In the genomic region with DNA sequence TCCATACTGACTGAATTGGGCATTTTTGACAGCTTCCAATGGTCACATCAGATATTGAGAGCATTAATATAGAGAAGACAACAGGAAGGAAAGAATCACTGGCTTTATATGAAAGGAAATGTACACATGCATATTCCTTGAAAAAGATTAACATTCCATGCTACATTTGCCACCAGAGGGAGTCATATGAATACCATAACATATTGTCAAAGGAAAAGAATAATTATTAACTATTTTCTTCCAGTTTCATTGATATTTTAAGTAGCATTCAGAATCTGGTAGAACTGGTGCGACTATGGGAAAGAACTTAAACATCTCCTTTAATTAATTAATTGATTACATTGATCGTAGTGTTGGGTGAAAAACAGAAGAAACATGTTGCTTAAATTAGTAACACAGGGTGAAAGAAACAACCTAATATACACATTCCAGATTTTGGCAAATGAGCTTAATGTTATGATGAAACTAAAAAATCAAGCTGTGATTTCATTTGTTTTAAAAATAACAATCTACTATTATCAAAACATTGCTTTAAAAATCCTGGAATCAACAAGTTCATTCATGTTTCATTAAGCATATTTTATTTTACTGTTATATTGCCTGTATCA, we compare ENCODE assay signal across 8 cellular contexts.
A peak's percentile ranks its signal among the peaks of the same experiment; 100 is the strongest.
DNase-seq lines count a peak whose midpoint lies in the region; ATAC-seq, FAIRE-seq and TF ChIP-seq lines count a peak whose summit lies in the region.

No MANE protein-coding gene starts in this region.

- intact Hi-C loops in kidney (cut with DNase I) (no loop called here), gastrocnemius medialis (cut with DNase I; ENCODE audit: low total_unique reads) (no loop called here)

- peak overlapping the region; percentile 8; the same call in 1 of the 2 replicates for H3K27ac ChIP-seq in VCaP
- H3K27ac ChIP-seq in kidney (ENCODE audit: low read depth in 2 of 2, low read length in 2 of 2) = no peak overlapping the region
- H3K27ac ChIP-seq in gastrocnemius medialis = no peak overlapping the region

- no peak overlapping the region for H3K9ac ChIP-seq in kidney (ENCODE audit: low read length in 2 of 2)

- no peak overlapping the region for H3K4me3 Mint-ChIP-seq in HFFc6
- H3K4me3 Mint-ChIP-seq in activated CD8-positive, alpha-beta memory T cell treated with anti-CD3 and anti-CD28 coated beads, Interleukin-2, amount 10 ng/mL, durations not matched to agents 7 days and 5 days = no peak overlapping the region
- H3K4me3 Mint-ChIP-seq in natural killer cell treated with Interleukin-12 subunit alpha and Interleukin-12 subunit beta and Interleukin-15 and Interleukin-18, amount 100 ng/mL, for 72 hours = no peak overlapping the region

- no peak overlapping the region for H3K27ac Mint-ChIP-seq in HFFc6
- no peak overlapping the region for H3K27ac Mint-ChIP-seq in activated CD8-positive, alpha-beta memory T cell treated with anti-CD3 and anti-CD28 coated beads, Interleukin-2, amount 10 ng/mL, durations not matched to agents 7 days and 5 days
- no peak overlapping the region for H3K27ac Mint-ChIP-seq in natural killer cell treated with Interleukin-12 subunit alpha and Interleukin-12 subunit beta and Interleukin-15 and Interleukin-18, amount 100 ng/mL, for 72 hours

- in situ Hi-C loops in gastrocnemius medialis (cut with MboI; ENCODE audit: low sequenced_read_pairs in 4 of 4) = no loop called here

- H3K9me3 Mint-ChIP-seq in HFFc6 = peaks cover 13% of the 10 kb centered on the region
- no peaks in the 10 kb centered on the region for H3K9me3 Mint-ChIP-seq in activated CD8-positive, alpha-beta memory T cell treated with anti-CD3 and anti-CD28 coated beads, Interleukin-2, amount 10 ng/mL, durations not matched to agents 7 days and 5 days (ENCODE audit: low read depth)
- no peaks in the 10 kb centered on the region for H3K9me3 Mint-ChIP-seq in natural killer cell treated with Interleukin-12 subunit alpha and Interleukin-12 subunit beta and Interleukin-15 and Interleukin-18, amount 100 ng/mL, for 72 hours

- no peaks in the 10 kb centered on the region for H3K27me3 ChIP-seq in gastrocnemius medialis

- no peak for ATAC-seq in activated CD8-positive, alpha-beta memory T cell treated with anti-CD3 and anti-CD28 coated beads, Interleukin-2, amount 10 ng/mL, durations not matched to agents 7 days and 5 days
- no peak for ATAC-seq in natural killer cell treated with Interleukin-12 subunit alpha and Interleukin-12 subunit beta and Interleukin-15 and Interleukin-18, amount 100 ng/mL, for 72 hours
- no peak for ATAC-seq in gastrocnemius medialis

- H3K36me3 Mint-ChIP-seq in HFFc6 (ENCODE audit: low read depth) = peaks cover 14% of the 10 kb centered on the region
- H3K36me3 Mint-ChIP-seq in activated CD8-positive, alpha-beta memory T cell treated with anti-CD3 and anti-CD28 coated beads, Interleukin-2, amount 10 ng/mL, durations not matched to agents 7 days and 5 days = no peaks in the 10 kb centered on the region
- no peaks in the 10 kb centered on the region for H3K36me3 Mint-ChIP-seq in natural killer cell treated with Interleukin-12 subunit alpha and Interleukin-12 subunit beta and Interleukin-15 and Interleukin-18, amount 100 ng/mL, for 72 hours

- peaks cover 1% of the 10 kb centered on the region; the same call in 1 of the 2 replicates for H3K27me3 Mint-ChIP-seq in HFFc6 (ENCODE audit: insufficient read depth)
- no peaks in the 10 kb centered on the region for H3K27me3 Mint-ChIP-seq in activated CD8-positive, alpha-beta memory T cell treated with anti-CD3 and anti-CD28 coated beads, Interleukin-2, amount 10 ng/mL, durations not matched to agents 7 days and 5 days
- no peaks in the 10 kb centered on the region for H3K27me3 Mint-ChIP-seq in natural killer cell treated with Interleukin-12 subunit alpha and Interleukin-12 subunit beta and Interleukin-15 and Interleukin-18, amount 100 ng/mL, for 72 hours

- DNase-seq in AG20443 (ENCODE audit: low spot score) (peak; percentile 33), HFFc6 (peak; percentile 52), kidney (no peak), iPS-NIHi11 (ENCODE audit: low spot score) (no peak), gastrocnemius medialis (no peak)
- no peak for DNase-seq in activated CD8-positive, alpha-beta memory T cell treated with anti-CD3 and anti-CD28 coated beads, Interleukin-2, amount 10 ng/mL, durations not matched to agents 7 days and 5 days
- no peak for DNase-seq in natural killer cell treated with Interleukin-12 subunit alpha and Interleukin-12 subunit beta and Interleukin-15 and Interleukin-18, amount 100 ng/mL, for 72 hours (ENCODE audit: low spot score)

- no peaks in the 10 kb centered on the region for H3K4me1 ChIP-seq in kidney (ENCODE audit: control insufficient read depth in 1 of 2, insufficient read depth in 1 of 2, low read depth in 1 of 2, low read length in 2 of 2)
- H3K4me1 ChIP-seq in gastrocnemius medialis = no peaks in the 10 kb centered on the region

- H3K36me3 ChIP-seq in kidney (ENCODE audit: control insufficient read depth in 1 of 2, insufficient read depth in 2 of 2, low read length in 2 of 2) (no peaks in the 10 kb centered on the region), gastrocnemius medialis (no peaks in the 10 kb centered on the region)

- H3K4me3 ChIP-seq in kidney (ENCODE audit: low read length in 2 of 2) (no peak overlapping the region), gastrocnemius medialis (no peak overlapping the region)

- peaks cover 22% of the 10 kb centered on the region for H3K4me1 Mint-ChIP-seq in HFFc6 (ENCODE audit: low read depth)
- H3K4me1 Mint-ChIP-seq in activated CD8-positive, alpha-beta memory T cell treated with anti-CD3 and anti-CD28 coated beads, Interleukin-2, amount 10 ng/mL, durations not matched to agents 7 days and 5 days = no peaks in the 10 kb centered on the region
- no peaks in the 10 kb centered on the region for H3K4me1 Mint-ChIP-seq in natural killer cell treated with Interleukin-12 subunit alpha and Interleukin-12 subunit beta and Interleukin-15 and Interleukin-18, amount 100 ng/mL, for 72 hours (ENCODE audit: low read depth in 2 of 2)

- CTCF ChIA-PET in activated CD8-positive, alpha-beta memory T cell treated with anti-CD3 and anti-CD28 coated beads, Interleukin-2, amount 10 ng/mL, durations not matched to agents 7 days and 5 days (lab: Charles Lee) = no interaction called here

- FAIRE-seq in kidney (lab: Jason Lieb, UNC) = peak; percentile 21

- TF ChIP-seq CTCF in HFFc6 (IDR thresholded peaks at IDR 0.05) = peak; percentile 87
- peak; percentile 82 for TF ChIP-seq CTCF in VCaP (conservative IDR thresholded peaks at IDR 0.05)
- TF ChIP-seq CTCF in kidney (IDR thresholded peaks at IDR 0.05; ENCODE audit: borderline replicate concordance, extremely low read depth, insufficient read depth) = peak; percentile 24
- peak in 2 of 5 experiments; percentile 26 to 29 for TF ChIP-seq CTCF in gastrocnemius medialis (IDR thresholded peaks at IDR 0.05 in 4 of 5, conservative IDR thresholded peaks at IDR 0.05 in 1 of 5)

- H3K9me3 ChIP-seq in kidney (ENCODE audit: control insufficient read depth in 1 of 2, low read length in 2 of 2) (no peaks in the 10 kb centered on the region), gastrocnemius medialis (no peaks in the 10 kb centered on the region)

- no peak for TF ChIP-seq POLR2A in gastrocnemius medialis (IDR thresholded peaks at IDR 0.05)

Comparison
In these comparisons a context has a peak if more than half of its experiments do, and no peak if none do; other contexts are left out.
1. DNase-seq: peak in AG20443 (single experiment) and HFFc6 (single experiment); none in kidney (single experiment), iPS-NIHi11 (single experiment), activated CD8-positive, alpha-beta memory T cell treated with anti-CD3 and anti-CD28 coated beads, Interleukin-2, amount 10 ng/mL, durations not matched to agents 7 days and 5 days (single experiment), natural killer cell treated with Interleukin-12 subunit alpha and Interleukin-12 subunit beta and Interleukin-15 and Interleukin-18, amount 100 ng/mL, for 72 hours (single experiment) and gastrocnemius medialis (0 of 2).